Comparison of ENCODE assay signal across 8 cellular contexts in genomic region chr11:59615132-59615636, GRCh38. TPM values are rescaled to one million over a fixed set of nuclear protein-coding genes. Genes with fewer than 3 reads are reported as not detected.
DNase-seq lines count a peak whose midpoint lies in the region; ATAC-seq and TF ChIP-seq lines count a peak whose summit lies in the region.

No MANE protein-coding gene starts in this region.

- peaks cover 0 to 34% (median 4%) of the 10 kb centered on the region in 3 donors for H3K36me3 Mint-ChIP-seq in CD8-positive, alpha-beta memory T cell

- H4K20me1 ChIP-seq in Karpas-422 (ENCODE audit: insufficient read depth, low read depth, low read length): peaks cover 14% of the 10 kb centered on the region; the same call in 1 of the 2 replicates

- no peak for TF ChIP-seq RAD21 in liver (IDR thresholded peaks at IDR 0.05)

- CTCF ChIA-PET in CD8-positive, alpha-beta memory T cell (lab: Charles Lee): interaction anchor here (1.5 to 3.1 kb wide), 3 partner anchors 55 to 78 kb away, joined by 8 to 14 read pairs (median 11); partner anchors contain the start of gene PATL1

- ATAC-seq in GM21576 (IDR thresholded peaks at IDR 0.05; ENCODE audit: unreplicated experiment): peak; percentile 6

- H3K4me1 Mint-ChIP-seq in CD8-positive, alpha-beta memory T cell: peaks cover 45 to 53% (median 49%) of the 10 kb centered on the region in 3 donors

- no peaks in the 10 kb centered on the region for H3K9me3 ChIP-seq in CD8-positive, alpha-beta memory T cell (ENCODE audit: low read length)
- H3K9me3 ChIP-seq in Karpas-422 (ENCODE audit: low read length): no peaks in the 10 kb centered on the region
- H3K9me3 ChIP-seq in liver (ENCODE audit: control insufficient read depth in 4 of 4, low read length in 3 of 4): no peaks in the 10 kb centered on the region

- POLR2A ChIA-PET in CD8-positive, alpha-beta memory T cell (lab: Charles Lee): interaction anchor here (0.6 to 4.4 kb wide), 10 partner anchors 12 to 1037 kb away, joined by 3 to 59 read pairs (median 4); partner anchors contain the start of gene PATL1

- no peaks in the 10 kb centered on the region for H3K9me3 Mint-ChIP-seq in CD8-positive, alpha-beta memory T cell

- peak overlapping the region; percentile 68 for H3K4me2 ChIP-seq in Karpas-422 (ENCODE audit: low read depth, low read length, poor library complexity, severe bottlenecking)

- H3K27me3 ChIP-seq in CD8-positive, alpha-beta memory T cell (ENCODE audit: insufficient read depth, low read length, poor library complexity, severe bottlenecking): no peaks in the 10 kb centered on the region
- H3K27me3 ChIP-seq in Karpas-422 (ENCODE audit: low read length) (no peaks in the 10 kb centered on the region), liver (ENCODE audit: control insufficient read depth in 4 of 4, insufficient read depth in 4 of 4, low read length in 3 of 4) (no peaks in the 10 kb centered on the region)

- H2AFZ ChIP-seq in Karpas-422 (ENCODE audit: low read length): no peak overlapping the region

- peak; percentile 56 to 82 (median 68) for DNase-seq in CD8-positive, alpha-beta memory T cell
- DNase-seq in Karpas-422: peak; percentile 78
- peak; percentile 47 for DNase-seq in activated CD4-positive, alpha-beta T cell treated with anti-CD3 and anti-CD28 coated beads for 1 hour
- DNase-seq in cerebellum (ENCODE audit: low spot score): peak; percentile 54
- peak; percentile 43 to 51 for DNase-seq in stimulated activated CD4-positive, alpha-beta T cell treated with anti-CD3 and anti-CD28 coated beads, Interleukin-4, amount 100 ng/mL, for 48 hours (ENCODE audit: low read depth in 2 of 2)
- DNase-seq in SIG-M5 treated with dmso at 0.1 percent for 504 hours (lab: John Stamatoyannopoulos, UW; ENCODE audit: unreplicated experiment): no peak

- H3K4me3 Mint-ChIP-seq in CD8-positive, alpha-beta memory T cell: peak overlapping the region; percentile 75 to 98 (median 93)

- under 1% methylated on average over 51 of the region's 51 CpGs for WGBS in liver

- H3K9ac ChIP-seq in Karpas-422 (ENCODE audit: low read length) (peak overlapping the region; percentile 83), liver (ENCODE audit: low read depth in 1 of 2, low read length in 2 of 2) (peak overlapping the region; percentile 86 to 99)

- no peaks in the 10 kb centered on the region for H3K9me2 ChIP-seq in Karpas-422 (replicated peaks; ENCODE audit: insufficient read depth, low read length)

- H3K27ac ChIP-seq in CD8-positive, alpha-beta memory T cell (ENCODE audit: low read depth, low read length): peak overlapping the region; percentile 95
- H3K27ac ChIP-seq in Karpas-422 (ENCODE audit: low read length) (no peak overlapping the region), liver (ENCODE audit: low read depth in 1 of 2, low read length in 2 of 2) (peak overlapping the region; percentile 92 to 95)

- H3K79me2 ChIP-seq in Karpas-422 (ENCODE audit: low read length): peaks cover 48% of the 10 kb centered on the region

- peak overlapping the region; percentile 72 for H3K4me3 ChIP-seq in CD8-positive, alpha-beta memory T cell (ENCODE audit: low read length)
- H3K4me3 ChIP-seq in Karpas-422 (ENCODE audit: low read length) (peak overlapping the region; percentile 92), liver (ENCODE audit: low read depth in 1 of 3, low read length in 3 of 3) (peak overlapping the region; percentile 88 to 97 (median 94))

- no peaks in the 10 kb centered on the region for H3K27me3 Mint-ChIP-seq in CD8-positive, alpha-beta memory T cell

- TF ChIP-seq CTCF in liver (IDR thresholded peaks at IDR 0.05; ENCODE audit: low read depth, low read length, missing input control): no peak

- H3K4me1 ChIP-seq in CD8-positive, alpha-beta memory T cell (ENCODE audit: insufficient read depth, low read length): peaks cover 40% of the 10 kb centered on the region
- H3K4me1 ChIP-seq in Karpas-422 (ENCODE audit: low read length) (peaks cover 38% of the 10 kb centered on the region), liver (ENCODE audit: control insufficient read depth in 4 of 4, insufficient read depth in 4 of 4, low read length in 3 of 4) (peaks cover 6 to 52% (median 26%) of the 10 kb centered on the region in 4 donors)

- peaks cover 3% of the 10 kb centered on the region for H3K36me3 ChIP-seq in CD8-positive, alpha-beta memory T cell (ENCODE audit: insufficient read depth, low read length)
- H3K36me3 ChIP-seq in Karpas-422 (ENCODE audit: insufficient read depth, low read length): peaks cover 8% of the 10 kb centered on the region; the same call in 1 of the 2 replicates
- peaks cover 0 to 5% (median under 1%) of the 10 kb centered on the region in 4 donors for H3K36me3 ChIP-seq in liver (ENCODE audit: control insufficient read depth in 4 of 4, insufficient read depth in 3 of 4, low read depth in 1 of 4, low read length in 3 of 4)

- peak overlapping the region; percentile 80 to 99 (median 96) for H3K27ac Mint-ChIP-seq in CD8-positive, alpha-beta memory T cell

TF ChIP-seq in liver, 16 proteins besides CTCF, POLR2A, EP300 and RAD21:
- TF ChIP-seq GABPA (IDR thresholded peaks at IDR 0.05 in 1 of 2, conservative IDR thresholded peaks at IDR 0.05 in 1 of 2): peak in 1 of 2 donors; percentile 45
- no peak for TF ChIP-seq ZBTB33 (IDR thresholded peaks at IDR 0.05)

RNA-seq across cellular contexts. Expression of gene OSBP, which starts 0.4 kb away (rescaled TPM):
- total RNA-seq in CD8-positive, alpha-beta memory T cell: 10 to 100 TPM; 37.8 to 38.4 TPM
- 32.3 TPM for polyA plus RNA-seq in CD8-positive, alpha-beta memory T cell
- total RNA-seq in Karpas-422 (2014; rRNA removed; shearing (Covaris generic); ENCODE audit: low replicate concordance): 17.2 and 29.7 TPM in 2 replicates
- total RNA-seq in cerebellum (31.1 TPM), liver (10 to 100 TPM; 25.3 to 92.5 TPM)
- polyA plus RNA-seq in liver: 10 to 100 TPM; 16.5 to 47.8 TPM

RNA-seq across cellular contexts. Expression of gene PATL1, which starts 53.7 kb away (rescaled TPM):
- total RNA-seq in CD8-positive, alpha-beta memory T cell: 10 to 100 TPM; 61.3 to 65.8 TPM
- 7.5 TPM for polyA plus RNA-seq in CD8-positive, alpha-beta memory T cell
- 14.2 and 31.9 TPM in 2 replicates for total RNA-seq in Karpas-422 (2014; rRNA removed; shearing (Covaris generic); ENCODE audit: low replicate concordance)
- total RNA-seq in cerebellum (7.9 TPM), liver (10 to 100 TPM in 1 of 2 donors, 1 to 10 TPM in 1; 4.9 to 14.4 TPM)
- polyA plus RNA-seq in liver: 10 to 100 TPM; 10.4 to 14.7 TPM
